ENCODE assay signal across 25 cellular contexts in genomic region chr19:38815059-38816001, GRCh38. TPM values are rescaled to one million over a fixed set of nuclear protein-coding genes. Genes with fewer than 3 reads are reported as not detected.
DNase-seq lines count a peak whose midpoint lies in the region; ATAC-seq and TF ChIP-seq lines count a peak whose summit lies in the region.
"Had no signal": no experiment of that assay in that cellular context is flagged by ENCODE, and none has a peak within 500 bp of the region (broad histone marks: within the 10 kb centered on the region; RNA-seq: fewer than 3 reads in every experiment).

No MANE protein-coding gene starts in this region.

- no peaks in the 10 kb centered on the region for H3K27me3 ChIP-seq in IMR-90 (ENCODE audit: control insufficient read depth, insufficient read depth, low read length)
- H3K27me3 ChIP-seq in osteoblast (ENCODE audit: insufficient read depth, low read length), result no peaks in the 10 kb centered on the region
- H3K27me3 ChIP-seq in esophagus muscularis mucosa, result no peaks in the 10 kb centered on the region
- H3K27me3 ChIP-seq: brain microvascular endothelial cell, suprapubic skin had no signal

- no peak overlapping the region for H3K14ac ChIP-seq in IMR-90 (replicated peaks; ENCODE audit: low read depth, low read length)

- dilution Hi-C loops in IMR-90 (cut with HindIII; ENCODE audit: low sequenced_read_pairs, unreplicated experiment), result no loop called here

- no peak overlapping the region for H2BK15ac ChIP-seq in IMR-90 (ENCODE audit: low read depth, low read length)

- H3K36me3 ChIP-seq in IMR-90 (ENCODE audit: control insufficient read depth, insufficient read depth, low read length) (peaks cover 28% of the 10 kb centered on the region), osteoblast (ENCODE audit: insufficient read depth, low read length) (no peaks in the 10 kb centered on the region), esophagus muscularis mucosa (peaks cover 28 to 49% (median 39%) of the 10 kb centered on the region in 4 donors)

- intact Hi-C loops in Calu3 (cut with micrococcal nuclease; ENCODE audit: unreplicated experiment) (no loop called here), IMR-90 (cut with micrococcal nuclease) (no loop called here), esophagus muscularis mucosa (cut with DNase I) (no loop called here)

- no peak for TF ChIP-seq RAD21 in IMR-90 (IDR thresholded peaks at IDR 0.05; ENCODE audit: low read length)

- H3K4me2 ChIP-seq in IMR-90 (ENCODE audit: low read depth, low read length) (no peak overlapping the region), osteoblast (ENCODE audit: insufficient read depth, low read length) (no peak overlapping the region)

- H3K56ac ChIP-seq in IMR-90 (ENCODE audit: extremely low read depth, insufficient read depth, low read length), result no peak overlapping the region

- H2AK5ac ChIP-seq in IMR-90 (ENCODE audit: low read depth, low read length), result no peak overlapping the region

- BruUV-seq in Calu3 (replicated peaks; lab: Mats Ljungman, UMichigan), result TSS peak; percentile 0
- BruUV-seq in IMR-90 (replicated peaks; lab: Mats Ljungman, UMichigan), result TSS peak; percentile 86

- in situ Hi-C loops in IMR-90 (cut with MboI; ENCODE audit: low sequenced_read_pairs), result no loop called here

- no peak overlapping the region for H3K4me3 Mint-ChIP-seq in Calu3 (ENCODE audit: low read depth, unreplicated experiment)
- H3K4me3 Mint-ChIP-seq: CD8-positive, alpha-beta T cell; HFFc6; memory B cell; naive thymus-derived CD8-positive, alpha-beta T cell; stimulated activated effector memory CD8-positive, alpha-beta T cell treated with anti-CD3 and anti-CD28 coated beads, Interleukin-12 subunit alpha, Interleukin-12 subunit beta, amount 100 ng/mL, for 72 hours had no signal

- H3K4me1 Mint-ChIP-seq in Calu3 (ENCODE audit: low read depth, unreplicated experiment), result peaks cover 35% of the 10 kb centered on the region
- H3K4me1 Mint-ChIP-seq: stimulated activated effector memory CD8-positive, alpha-beta T cell treated with anti-CD3 and anti-CD28 coated beads, Interleukin-12 subunit alpha, Interleukin-12 subunit beta, amount 100 ng/mL, for 72 hours had no signal

- TF ChIP-seq EP300 in esophagus muscularis mucosa (IDR thresholded peaks at IDR 0.05), result no peak

- peak overlapping the region; percentile 31 for H3K27ac Mint-ChIP-seq in Calu3 (ENCODE audit: unreplicated experiment)
- H3K27ac Mint-ChIP-seq: CD8-positive, alpha-beta T cell; HFFc6; memory B cell; stimulated activated effector memory CD8-positive, alpha-beta T cell treated with anti-CD3 and anti-CD28 coated beads, Interleukin-12 subunit alpha, Interleukin-12 subunit beta, amount 100 ng/mL, for 72 hours had no signal

- H3K4me3 ChIP-seq in IMR-90 (ENCODE audit: insufficient read depth, low read depth, low read length), result no peak overlapping the region
- no peak overlapping the region for H3K4me3 ChIP-seq in osteoblast (ENCODE audit: insufficient read depth, low read length)
- no peak overlapping the region for H3K4me3 ChIP-seq in esophagus muscularis mucosa
- H3K4me3 ChIP-seq: suprapubic skin had no signal

- ATAC-seq in IMR-90 (ENCODE audit: low read depth), result no peak
- ATAC-seq: CD8-positive, alpha-beta T cell; naive thymus-derived CD8-positive, alpha-beta T cell; sciatic nerve; stimulated activated effector memory CD8-positive, alpha-beta T cell treated with anti-CD3 and anti-CD28 coated beads, Interleukin-12 subunit alpha, Interleukin-12 subunit beta, amount 100 ng/mL, for 72 hours had no signal

- H4K20me1 ChIP-seq in IMR-90 (ENCODE audit: insufficient read depth, low read length) (no peaks in the 10 kb centered on the region), osteoblast (ENCODE audit: insufficient read depth, low read length) (no peaks in the 10 kb centered on the region)

- no peaks in the 10 kb centered on the region for H3K9me3 ChIP-seq in IMR-90 (ENCODE audit: control insufficient read depth, insufficient read depth, low read length)
- no peaks in the 10 kb centered on the region for H3K9me3 ChIP-seq in osteoblast (ENCODE audit: low read depth, low read length)
- no peaks in the 10 kb centered on the region for H3K9me3 ChIP-seq in esophagus muscularis mucosa
- H3K9me3 ChIP-seq: suprapubic skin had no signal

- H3K27me3 Mint-ChIP-seq in Calu3 (ENCODE audit: unreplicated experiment), result no peaks in the 10 kb centered on the region
- H3K27me3 Mint-ChIP-seq: memory B cell; naive thymus-derived CD8-positive, alpha-beta T cell had no signal

- H4K5ac ChIP-seq in IMR-90 (ENCODE audit: low read depth, low read length), result no peak overlapping the region

- no peak overlapping the region for H3K4ac ChIP-seq in IMR-90 (ENCODE audit: low read depth, low read length)

- no peaks in the 10 kb centered on the region for H3K9me3 Mint-ChIP-seq in Calu3 (ENCODE audit: low read depth, unreplicated experiment)
- H3K9me3 Mint-ChIP-seq: CD8-positive, alpha-beta T cell; HFFc6; memory B cell; naive thymus-derived CD8-positive, alpha-beta T cell; stimulated activated effector memory CD8-positive, alpha-beta T cell treated with anti-CD3 and anti-CD28 coated beads, Interleukin-12 subunit alpha, Interleukin-12 subunit beta, amount 100 ng/mL, for 72 hours had no signal

- DNase-seq in Calu3 (no peak), IMR-90 (no peak), ecto neural progenitor cell (ENCODE audit: low spot score) (peak; percentile 43), osteoblast (ENCODE audit: insufficient read length, low spot score, missing footprints) (peak; percentile 58), NCI-H2081 (lab: John Stamatoyannopoulos, UW) (no peak), NCI-H2196 (lab: John Stamatoyannopoulos, UW; ENCODE audit: unreplicated experiment) (no peak), esophagus muscularis mucosa (ENCODE audit: extremely low spot score) (no peak)
- DNase-seq: activated CD4-positive, alpha-beta T cell treated with anti-CD3 and anti-CD28 coated beads, Interleukin-2, amount 50 U/mL, for 48 hours; activated effector memory CD4-positive, alpha-beta T cell treated with anti-CD3 and anti-CD28 coated beads, Interleukin-2, amount 50 U/mL, for 16 hours; brain microvascular endothelial cell; CD8-positive, alpha-beta T cell; foreskin melanocyte; HFFc6; naive thymus-derived CD8-positive, alpha-beta T cell; NCI-H1417 treated with DMSO at 0.1 percent for 48 hours; NCI-H2171; NCI-H69; SIG-M5 had no signal

- no peak overlapping the region for H3K23ac ChIP-seq in IMR-90 (ENCODE audit: low read depth, low read length)

- POLR2A ChIA-PET in IMR-90 (lab: Charles Lee; ENCODE audit: unreplicated experiment), result no interaction called here

- H2BK120ac ChIP-seq in IMR-90 (ENCODE audit: low read depth, low read length), result no peak overlapping the region

- H2AFZ ChIP-seq in IMR-90 (replicated peaks; ENCODE audit: low read length, poor library complexity) (no peak overlapping the region), osteoblast (ENCODE audit: low read length) (no peak overlapping the region)
- H2AFZ ChIP-seq: parathyroid adenoma had no signal

- no peak overlapping the region for H4K91ac ChIP-seq in IMR-90 (ENCODE audit: insufficient read depth, low read depth, low read length)

- no peak for TF ChIP-seq POLR2A in IMR-90 (IDR thresholded peaks at IDR 0.05; ENCODE audit: low read depth, low read length)
- no peak for TF ChIP-seq POLR2A in esophagus muscularis mucosa (IDR thresholded peaks at IDR 0.05; ENCODE audit: low read depth)

- H3K79me2 ChIP-seq in osteoblast (ENCODE audit: insufficient read depth, low read length), result no peaks in the 10 kb centered on the region
- H3K79me2 ChIP-seq: parathyroid adenoma had no signal

- H3K79me1 ChIP-seq in IMR-90 (ENCODE audit: low read depth in 1 of 2, low read length in 2 of 2), result 0 out of 4 replicates have a peak, but pooled peaks cover 0 to 2% of the 10 kb centered on the region in 2 experiments

- WGBS in IMR-90 (ENCODE audit: extremely low coverage in 2 of 2, insufficient read length in 1 of 2), 2 experiments, result 94% methylated on average over 12 of the region's 34 CpGs; no CpG with 5 or more reads in 1 of the 2 experiments
- WGBS in esophagus muscularis mucosa, result 88% methylated on average over 29 of the region's 34 CpGs

- H4K8ac ChIP-seq in IMR-90 (ENCODE audit: low read depth in 2 of 2, low read length in 2 of 2), result no peak overlapping the region

- 0 out of 2 replicates have a peak, but pooled peaks cover 10% of the 10 kb centered on the region for H3K9me1 ChIP-seq in IMR-90 (ENCODE audit: insufficient read depth, low read length)

- no peaks in the 10 kb centered on the region for H3K4me1 ChIP-seq in IMR-90 (ENCODE audit: control insufficient read depth, insufficient read depth, low read length)
- H3K4me1 ChIP-seq in osteoblast (ENCODE audit: insufficient read depth, low read length), result no peaks in the 10 kb centered on the region
- peaks cover 0 to 6% (median 0%) of the 10 kb centered on the region in 4 donors for H3K4me1 ChIP-seq in esophagus muscularis mucosa
- H3K4me1 ChIP-seq: parathyroid adenoma, suprapubic skin had no signal

- TF ChIP-seq CTCF in Calu3 (IDR thresholded peaks at IDR 0.05; ENCODE audit: unreplicated experiment) (no peak), IMR-90 (conservative IDR thresholded peaks at IDR 0.05; ENCODE audit: low read depth, low read length) (no peak), osteoblast (IDR thresholded peaks at IDR 0.05; ENCODE audit: extremely low read depth, low read depth, low read length) (no peak), esophagus muscularis mucosa (IDR thresholded peaks at IDR 0.05) (no peak)

- no peak overlapping the region for H3K9ac ChIP-seq in IMR-90 (ENCODE audit: low read depth, low read length)
- H3K9ac ChIP-seq: parathyroid adenoma had no signal

- no peak overlapping the region for H2AK9ac ChIP-seq in IMR-90 (replicated peaks; ENCODE audit: low read depth, low read length, poor library complexity)

- H3K18ac ChIP-seq in IMR-90 (ENCODE audit: low read depth, low read length), result no peak overlapping the region

- no peak overlapping the region for H2BK20ac ChIP-seq in IMR-90 (ENCODE audit: low read depth, low read length)

- H3K27ac ChIP-seq in IMR-90 (ENCODE audit: insufficient read depth, low read length) (no peak overlapping the region), osteoblast (ENCODE audit: low read depth, low read length) (no peak overlapping the region), esophagus muscularis mucosa (replicated peaks in 1 of 4) (no peak overlapping the region)
- H3K27ac ChIP-seq: brain microvascular endothelial cell, epithelial cell of prostate, parathyroid adenoma, suprapubic skin had no signal

- peaks cover 81% of the 10 kb centered on the region for H3K36me3 Mint-ChIP-seq in Calu3 (ENCODE audit: insufficient read depth, unreplicated experiment)

- CTCF ChIA-PET in Calu3 (lab: Charles Lee) (no interaction called here), IMR-90 (lab: Yijun Ruan, JAX) (no interaction called here)

- no peak overlapping the region for H2BK5ac ChIP-seq in IMR-90 (ENCODE audit: low read depth, low read length, poor library complexity, severe bottlenecking)

RNA-seq across cellular contexts. Expression of gene LGALS4, which starts 2.6 kb away (rescaled TPM):
- total RNA-seq in Calu3 (2022) (321 and 537 TPM in 2 replicates), IMR-90 (2012; rRNA removed) (not detected in 2 replicates), osteoblast (not detected in 2 replicates), esophagus muscularis mucosa (1 to 10 TPM in 1 of 4 donors, under 1 TPM in 2, not detected in 1; 0.42 to 2.9 (median 0.50) TPM)
- 0.10 and 0.29 TPM in 2 replicates for polyA plus RNA-seq in IMR-90 (2012; rRNA removed)
- polyA plus RNA-seq in IMR-90 (2012; cell fraction: cytosol; rRNA removed), result not detected in 2 replicates
- polyA plus RNA-seq in IMR-90 (2012; cell fraction: nucleus; rRNA removed; ENCODE audit: low replicate concordance), result 1.2 and 1.3 TPM in 2 replicates

RNA-seq across cellular contexts. Expression of gene ECH1, which starts 16.3 kb away (rescaled TPM):
- total RNA-seq in Calu3 (2022) (253 and 291 TPM in 2 replicates), IMR-90 (2012; rRNA removed) (15.0 and 15.6 TPM in 2 replicates), osteoblast (35.1 and 36.9 TPM in 2 replicates), esophagus muscularis mucosa (100 to 1,000 TPM; 117 to 188 (median 155) TPM)
- polyA plus RNA-seq in IMR-90 (2012; rRNA removed), result 62.1 and 62.3 TPM in 2 replicates
- 91.1 and 125 TPM in 2 replicates for polyA plus RNA-seq in IMR-90 (2012; cell fraction: cytosol; rRNA removed)
- polyA plus RNA-seq in IMR-90 (2012; cell fraction: nucleus; rRNA removed; ENCODE audit: low replicate concordance), result 56.4 and 61.3 TPM in 2 replicates

RNA-seq across cellular contexts. Expression of gene LGALS7B, which starts 26.3 kb away (rescaled TPM):
- total RNA-seq in Calu3 (2022) (3.2 and 4.8 TPM in 2 replicates), IMR-90 (2012; rRNA removed) (not detected in 2 replicates), osteoblast (not detected in 2 replicates), esophagus muscularis mucosa (not detected)
- polyA plus RNA-seq in IMR-90 (2012; rRNA removed), result not detected in 2 replicates
- polyA plus RNA-seq in IMR-90 (2012; cell fraction: cytosol; rRNA removed), result not detected in 2 replicates
- polyA plus RNA-seq in IMR-90 (2012; cell fraction: nucleus; rRNA removed; ENCODE audit: low replicate concordance), result not detected in 2 replicates
- total RNA-seq: CD8-positive, alpha-beta T cell; HFFc6; naive thymus-derived CD8-positive, alpha-beta T cell; sciatic nerve; T-helper 1 cell treated with Interleukin-12 subunit alpha and Interleukin-12 subunit beta and Interleukin-4 antibody, amounts not matched to agents 30 ng/mL and 1 ng/mL, for 36 hours had no signal
- polyA plus RNA-seq: naive thymus-derived CD8-positive, alpha-beta T cell had no signal

RNA-seq across cellular contexts. Expression of gene HNRNPL, which starts 34.5 kb away (rescaled TPM):
- total RNA-seq in Calu3 (2022), result 383 and 408 TPM in 2 replicates
- total RNA-seq in IMR-90 (2012; rRNA removed), result 316 and 429 TPM in 2 replicates
- polyA plus RNA-seq in IMR-90 (2012; rRNA removed), result 277 and 280 TPM in 2 replicates
- polyA plus RNA-seq in IMR-90 (2012; cell fraction: cytosol; rRNA removed), result 159 and 260 TPM in 2 replicates
- polyA plus RNA-seq in IMR-90 (2012; cell fraction: nucleus; rRNA removed; ENCODE audit: low replicate concordance), result 202 and 318 TPM in 2 replicates
- 188 and 201 TPM in 2 replicates for total RNA-seq in osteoblast
- 100 to 1,000 TPM; 126 to 202 (median 180) TPM for total RNA-seq in esophagus muscularis mucosa

RNA-seq across cellular contexts. Expression of gene LGALS7, which starts 42.0 kb away (rescaled TPM):
- total RNA-seq in Calu3 (2022), result not detected in 2 replicates
- not detected in 2 replicates for total RNA-seq in IMR-90 (2012; rRNA removed)
- polyA plus RNA-seq in IMR-90 (2012; rRNA removed), result not detected in 2 replicates
- not detected in 2 replicates for polyA plus RNA-seq in IMR-90 (2012; cell fraction: cytosol; rRNA removed)
- not detected in 2 replicates for polyA plus RNA-seq in IMR-90 (2012; cell fraction: nucleus; rRNA removed; ENCODE audit: low replicate concordance)
- total RNA-seq in osteoblast, result not detected in 2 replicates
- not detected for total RNA-seq in esophagus muscularis mucosa
- total RNA-seq: CD8-positive, alpha-beta T cell; HFFc6; naive thymus-derived CD8-positive, alpha-beta T cell; sciatic nerve; T-helper 1 cell treated with Interleukin-12 subunit alpha and Interleukin-12 subunit beta and Interleukin-4 antibody, amounts not matched to agents 30 ng/mL and 1 ng/mL, for 36 hours had no signal
- polyA plus RNA-seq: naive thymus-derived CD8-positive, alpha-beta T cell had no signal

Comparison
In these comparisons a context has a peak if more than half of its experiments do, and no peak if none do; other contexts are left out.
1. DNase-seq: peak in ecto neural progenitor cell (single experiment) and osteoblast (single experiment); none in Calu3 (single experiment), IMR-90 (single experiment), NCI-H2081 (0 of 2), NCI-H2196 (single experiment) and esophagus muscularis mucosa (single experiment).
2. RNA of gene LGALS4, which starts 2.6 kb away (total RNA-seq): 321 to 537 TPM in Calu3; 0.42 to 2.9 TPM in esophagus muscularis mucosa, not detected in IMR-90 and not detected in osteoblast; every median in the first group is over 10 times any median in the second.